ENCODE assay signal across 26 cellular contexts in the genomic region with DNA sequence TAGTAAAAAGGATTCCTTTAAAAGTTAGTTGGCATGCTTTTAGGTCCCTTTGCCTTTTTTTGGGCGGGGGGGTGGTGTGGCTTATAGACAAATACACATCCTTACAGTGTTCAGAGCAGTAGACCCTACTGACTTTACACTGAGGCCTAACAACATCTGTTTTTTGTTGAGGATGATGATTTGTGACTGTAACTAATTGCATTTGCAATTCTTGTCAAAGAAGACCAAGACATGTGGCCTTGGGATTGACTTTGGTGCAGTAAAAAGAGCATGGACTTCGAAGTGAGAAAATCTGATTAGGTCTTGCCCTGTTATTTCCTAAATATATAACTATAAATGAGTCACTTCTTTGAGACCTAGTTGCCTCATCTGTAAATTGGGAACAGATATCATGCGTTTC.
"Had no signal": no experiment of that assay in that cellular context is flagged by ENCODE, and none has a peak within 500 bp of the region (broad histone marks: within the 10 kb centered on the region; RNA-seq: fewer than 3 reads in every experiment).

No MANE protein-coding gene starts in this region.

- H3K4me3 ChIP-seq: neural progenitor cell, ovary, psoas muscle, right lobe of liver, sigmoid colon, stomach, thoracic aorta, thyroid gland, tibial nerve, upper lobe of left lung, vagina had no signal

- H3K79me2 ChIP-seq: parathyroid adenoma had no signal

- H3K36me3 ChIP-seq: neural progenitor cell, ovary, right lobe of liver, sigmoid colon, stomach, thoracic aorta, thyroid gland, tibial nerve, upper lobe of left lung, vagina had no signal

- H3K9ac ChIP-seq: neural progenitor cell, parathyroid adenoma had no signal

- FAIRE-seq: small intestine, urothelium cell line had no signal

- ATAC-seq: natural killer cell; psoas muscle; right cardiac atrium; right lobe of liver; stimulated activated effector memory CD8-positive, alpha-beta T cell treated with anti-CD3 and anti-CD28 coated beads, Interleukin-12 subunit alpha, Interleukin-12 subunit beta, amount 100 ng/mL, for 72 hours; stimulated activated naive B cell treated with anti-CD40 and anti-IgM and Interleukin-4, amounts not matched to agents 10 μg/mL and 1 μg/mL and 100 μg/mL, for 72 hours had no signal

- H3K4me2 ChIP-seq: neural progenitor cell had no signal

- H3K27me3 ChIP-seq: neural progenitor cell, ovary, right lobe of liver, sigmoid colon, stomach, thyroid gland, tibial nerve, upper lobe of left lung, vagina had no signal

- H3K9me3 ChIP-seq: ovary, psoas muscle, right lobe of liver, sigmoid colon, stomach, thoracic aorta, thyroid gland, tibial nerve, upper lobe of left lung, vagina had no signal

- DNase-seq: natural killer cell; occipital lobe; ovary; posterior cingulate gyrus; psoas muscle; right cardiac atrium; right lobe of liver; sigmoid colon; small intestine; stimulated activated CD4-positive, alpha-beta T cell treated with anti-CD3 and anti-CD28 coated beads, Interleukin-15, amount 100 ng/mL, for 24 hours; stimulated activated CD4-positive, alpha-beta T cell treated with anti-CD3 and anti-CD28 coated beads, Interleukin-2, amount 100 ng/mL, for 24 hours; stimulated activated CD4-positive, alpha-beta T cell treated with anti-CD3 and anti-CD28 coated beads, Interleukin-2, amount 100 ng/mL, for 48 hours; stimulated activated CD4-positive, alpha-beta T cell treated with anti-CD3 and anti-CD28 coated beads, Interleukin-4, amount 100 ng/mL, for 24 hours; stimulated activated naive B cell treated with anti-CD40 and anti-IgM and Interleukin-4, amounts not matched to agents 10 μg/mL and 1 μg/mL and 100 μg/mL, for 72 hours; stimulated activated naive CD4-positive, alpha-beta T cell treated with Interleukin-2 at 50 U/mL for 16 hours; stomach; thyroid gland; trophoblast cell; upper lobe of left lung had no signal

- H3K27ac ChIP-seq: neural progenitor cell, ovary, parathyroid adenoma, psoas muscle, right lobe of liver, sigmoid colon, stomach, thoracic aorta, thyroid gland, tibial nerve, upper lobe of left lung, vagina had no signal

- H2AFZ ChIP-seq: neural progenitor cell, parathyroid adenoma had no signal
